Comparison of ENCODE assay signal across 23 cellular contexts in genomic region chr5:118777468-118777746, GRCh38.
"Had no signal": no experiment of that assay in that cellular context is flagged by ENCODE, and none has a peak within 500 bp of the region (broad histone marks: within the 10 kb centered on the region; RNA-seq: fewer than 3 reads in every experiment).

No MANE protein-coding gene starts in this region.

- H3K27ac ChIP-seq: coronary artery, esophagus squamous epithelium, ovary, right atrium auricular region, sigmoid colon, spleen, thoracic aorta, tibial nerve, upper lobe of left lung had no signal

- DNase-seq: dermis blood vessel endothelial cell; effector memory CD4-positive, alpha-beta T cell; erythroblast; esophagus squamous epithelium; foreskin melanocyte; hypothalamus; immature natural killer cell; islet precursor cell; kidney glomerular epithelial cell; left ventricle myocardium superior; naive thymus-derived CD8-positive, alpha-beta T cell; occipital lobe; ovary; sigmoid colon; spleen; stimulated activated CD4-positive, alpha-beta T cell treated with anti-CD3 and anti-CD28 coated beads, Interleukin-4, amount 100 ng/mL, for 4 hours; upper lobe of left lung had no signal

- H3K4me3 ChIP-seq: coronary artery, esophagus squamous epithelium, lung, ovary, right atrium auricular region, sigmoid colon, spleen, thoracic aorta, tibial nerve, upper lobe of left lung had no signal

- H3K4me1 ChIP-seq: esophagus squamous epithelium, right atrium auricular region, sigmoid colon, spleen, tibial nerve, upper lobe of left lung had no signal

- H3K27me3 ChIP-seq: esophagus squamous epithelium, ovary, right atrium auricular region, sigmoid colon, tibial nerve, upper lobe of left lung had no signal

- H3K36me3 ChIP-seq: esophagus squamous epithelium, ovary, right atrium auricular region, sigmoid colon, spleen, thoracic aorta, tibial nerve, upper lobe of left lung had no signal

- FAIRE-seq: urothelium cell line had no signal

- H3K9me3 ChIP-seq: esophagus squamous epithelium, right atrium auricular region, sigmoid colon, thoracic aorta, upper lobe of left lung had no signal

- ATAC-seq: left ventricle myocardium superior; naive thymus-derived CD8-positive, alpha-beta T cell had no signal
